ENCODE assay signal across 13 cellular contexts in genomic region chr4:176988226-176988625, GRCh38.
DNase-seq lines count a peak whose midpoint lies in the region; ATAC-seq and TF ChIP-seq lines count a peak whose summit lies in the region.
"Had no signal": no experiment of that assay in that cellular context is flagged by ENCODE, and none has a peak within 500 bp of the region (broad histone marks: within the 10 kb centered on the region; RNA-seq: fewer than 3 reads in every experiment).

No MANE protein-coding gene starts in this region.

- no peak for TF ChIP-seq CTCF in CD14-positive monocyte (IDR thresholded peaks at IDR 0.05)

- intact Hi-C loops in CD14-positive monocyte (cut with micrococcal nuclease): no loop called here

- no peak for ATAC-seq in HG03354 (IDR thresholded peaks at IDR 0.05; ENCODE audit: poor library complexity, severe bottlenecking, unreplicated experiment)

- H3K27ac Mint-ChIP-seq in CD14-positive monocyte: no peak overlapping the region
- H3K27ac Mint-ChIP-seq in T-helper 2 cell treated with Interferon-gamma antibody and Interleukin-4, amounts not matched to agents 5 μg/mL and 100 μg/mL, for 36 hours: no peak overlapping the region
- H3K27ac Mint-ChIP-seq: activated T-helper 1 cell treated with anti-CD3 and anti-CD28 coated beads, Interleukin-12 subunit alpha, Interleukin-12 subunit beta, Interleukin-2, Interleukin-4 antibody, amounts not matched to agents 30 ng/mL and 10 ng/mL and 1 ng/mL, durations not matched to agents 14 hours and 24 hours and 36 hours had no signal

- in situ Hi-C loops in Caki2 (cut with HindIII; ENCODE audit: low pct_unique_long_range_greater_than_20kb, low sequenced_read_pairs): no loop called here

- DNase-seq in Caki2 (ENCODE audit: low read depth) (peak; percentile 72), MV-4-11 (lab: John Stamatoyannopoulos, UW) (peak; percentile 57), brain pericyte (ENCODE audit: low read depth, low spot score) (peak; percentile 47), kidney glomerular epithelial cell (lab: John Stamatoyannopoulos, UW) (peak; percentile 72), CD14-positive monocyte (ENCODE audit: low spot score) (no peak)
- DNase-seq in stimulated activated naive CD4-positive, alpha-beta T cell treated with Interleukin-2 at 50 U/mL for 16 hours (lab: John Stamatoyannopoulos, UW): no peak
- DNase-seq in T-helper 2 cell treated with Interferon-gamma antibody and Interleukin-4, amounts not matched to agents 5 μg/mL and 100 μg/mL, for 36 hours (ENCODE audit: low spot score): no peak
- DNase-seq: GF-D8; NCI-H146; stimulated activated CD4-positive, alpha-beta T cell treated with anti-CD3 and anti-CD28 coated beads, Interleukin-2, amount 100 ng/mL, for 24 hours; tibial artery had no signal

- H3K36me3 Mint-ChIP-seq in CD14-positive monocyte: no peaks in the 10 kb centered on the region
- H3K36me3 Mint-ChIP-seq in T-helper 2 cell treated with Interferon-gamma antibody and Interleukin-4, amounts not matched to agents 5 μg/mL and 100 μg/mL, for 36 hours (ENCODE audit: low read depth): no peaks in the 10 kb centered on the region

- peaks cover 2 to 7% (median 2%) of the 10 kb centered on the region in 3 donors for H3K27me3 Mint-ChIP-seq in CD14-positive monocyte (ENCODE audit: low read depth in 3 of 3)
- no peaks in the 10 kb centered on the region for H3K27me3 Mint-ChIP-seq in T-helper 2 cell treated with Interferon-gamma antibody and Interleukin-4, amounts not matched to agents 5 μg/mL and 100 μg/mL, for 36 hours (ENCODE audit: low read depth)

- no peaks in the 10 kb centered on the region for H3K4me1 Mint-ChIP-seq in CD14-positive monocyte
- no peaks in the 10 kb centered on the region for H3K4me1 Mint-ChIP-seq in T-helper 2 cell treated with Interferon-gamma antibody and Interleukin-4, amounts not matched to agents 5 μg/mL and 100 μg/mL, for 36 hours (ENCODE audit: low read depth)

- H3K9me3 Mint-ChIP-seq in CD14-positive monocyte: peaks cover 0 to 3% (median 0%) of the 10 kb centered on the region in 7 donors
- H3K9me3 Mint-ChIP-seq in T-helper 2 cell treated with Interferon-gamma antibody and Interleukin-4, amounts not matched to agents 5 μg/mL and 100 μg/mL, for 36 hours: no peaks in the 10 kb centered on the region
- H3K9me3 Mint-ChIP-seq: activated T-helper 1 cell treated with anti-CD3 and anti-CD28 coated beads, Interleukin-12 subunit alpha, Interleukin-12 subunit beta, Interleukin-2, Interleukin-4 antibody, amounts not matched to agents 30 ng/mL and 10 ng/mL and 1 ng/mL, durations not matched to agents 14 hours and 24 hours and 36 hours had no signal

- no peak overlapping the region for H3K4me3 Mint-ChIP-seq in CD14-positive monocyte
- no peak overlapping the region for H3K4me3 Mint-ChIP-seq in T-helper 2 cell treated with Interferon-gamma antibody and Interleukin-4, amounts not matched to agents 5 μg/mL and 100 μg/mL, for 36 hours
- H3K4me3 Mint-ChIP-seq: activated T-helper 1 cell treated with anti-CD3 and anti-CD28 coated beads, Interleukin-12 subunit alpha, Interleukin-12 subunit beta, Interleukin-2, Interleukin-4 antibody, amounts not matched to agents 30 ng/mL and 10 ng/mL and 1 ng/mL, durations not matched to agents 14 hours and 24 hours and 36 hours had no signal

Comparison
In these comparisons a context has a peak if more than half of its experiments do, and no peak if none do; other contexts are left out.
1. DNase-seq: peak in Caki2 (single experiment), MV-4-11 (single experiment), brain pericyte (single experiment) and kidney glomerular epithelial cell (single experiment); none in stimulated activated naive CD4-positive, alpha-beta T cell treated with Interleukin-2 at 50 U/mL for 16 hours (single experiment), CD14-positive monocyte (single experiment) and T-helper 2 cell treated with Interferon-gamma antibody and Interleukin-4, amounts not matched to agents 5 μg/mL and 100 μg/mL, for 36 hours (single experiment).